Comparison of ENCODE assay signal across 23 cellular contexts in genomic region chr2:171344182-171344581, GRCh38.
"Had no signal": no experiment of that assay in that cellular context is flagged by ENCODE, and none has a peak within 500 bp of the region (broad histone marks: within the 10 kb centered on the region; RNA-seq: fewer than 3 reads in every experiment).

No MANE protein-coding gene starts in this region.

- H3K9me3 Mint-ChIP-seq: activated CD4-positive, alpha-beta T cell treated with anti-CD3 and anti-CD28 coated beads, Interleukin-2, amount 10 ng/mL, durations not matched to agents 7 days and 5 days; nephron; T-helper 2 cell treated with Interferon-gamma antibody and Interleukin-4, amounts not matched to agents 5 μg/mL and 100 μg/mL, for 36 hours had no signal

- H3K27ac Mint-ChIP-seq: activated CD4-positive, alpha-beta T cell treated with anti-CD3 and anti-CD28 coated beads, Interleukin-2, amount 10 ng/mL, durations not matched to agents 7 days and 5 days; activated naive CD8-positive, alpha-beta T cell; nephron; T-helper 2 cell treated with Interferon-gamma antibody and Interleukin-4, amounts not matched to agents 5 μg/mL and 100 μg/mL, for 36 hours had no signal

- H3K4me3 ChIP-seq: body of pancreas, cardiac muscle cell, coronary artery, dorsolateral prefrontal cortex, left lung, lung, right lobe of liver, tibial nerve had no signal

- H3K27me3 ChIP-seq: body of pancreas, cardiac muscle cell, dorsolateral prefrontal cortex, left lung, neutrophil, right lobe of liver, tibial nerve had no signal

- FAIRE-seq: frontal cortex, islet of Langerhans had no signal

- DNase-seq: activated CD4-positive, alpha-beta T cell treated with anti-CD3 and anti-CD28 coated beads, Interleukin-2, amount 10 ng/mL, durations not matched to agents 7 days and 5 days; activated effector memory CD4-positive, alpha-beta T cell treated with Interleukin-2 at 50 U/mL for 16 hours; activated naive CD4-positive, alpha-beta T cell treated with Interleukin-2 at 50 U/mL for 16 hours; anterior cingulate cortex; body of pancreas; cerebellar nuclear complex; dorsolateral prefrontal cortex; effector memory CD4-positive, alpha-beta T cell; left lung; right lobe of liver; stimulated activated CD4-positive, alpha-beta T cell treated with anti-CD3 and anti-CD28 coated beads, Interleukin-12 subunit alpha, Interleukin-12 subunit beta, amount 100 ng/mL, for 4 hours; stimulated activated CD4-positive, alpha-beta T cell treated with anti-CD3 and anti-CD28 coated beads, Interleukin-4, amount 100 ng/mL, for 1 hour; T-helper 1 cell had no signal

- H3K9me3 ChIP-seq: body of pancreas, left lung, neutrophil, right lobe of liver, tibial nerve had no signal

- ATAC-seq: body of pancreas, left lung, right lobe of liver had no signal

- H3K4me1 ChIP-seq: body of pancreas, left lung, right lobe of liver had no signal

- H3K27me3 Mint-ChIP-seq: activated CD4-positive, alpha-beta T cell treated with anti-CD3 and anti-CD28 coated beads, Interleukin-2, amount 10 ng/mL, durations not matched to agents 7 days and 5 days; activated naive CD8-positive, alpha-beta T cell had no signal

- H3K36me3 ChIP-seq: cardiac muscle cell, left lung, neutrophil, right lobe of liver, tibial nerve had no signal

- H3K4me3 Mint-ChIP-seq: activated CD4-positive, alpha-beta T cell treated with anti-CD3 and anti-CD28 coated beads, Interleukin-2, amount 10 ng/mL, durations not matched to agents 7 days and 5 days; activated naive CD8-positive, alpha-beta T cell; nephron; T-helper 2 cell treated with Interferon-gamma antibody and Interleukin-4, amounts not matched to agents 5 μg/mL and 100 μg/mL, for 36 hours had no signal

- H3K27ac ChIP-seq: body of pancreas, cardiac muscle cell, coronary artery, dorsolateral prefrontal cortex, left lung, neutrophil, right lobe of liver, tibial nerve had no signal
